Comparison of ENCODE assay signal across 1 cellular context in genomic region chr9:68947842-68948569, GRCh38.
TF ChIP-seq lines count a peak whose summit lies in the region.

No MANE protein-coding gene starts in this region.

TF ChIP-seq in H1, 55 proteins besides CTCF, POLR2A, EP300 and RAD21 (continued from another document):
- TF ChIP-seq MAX (IDR thresholded peaks at IDR 0.05): no peak
- TF ChIP-seq FOSL1 (IDR thresholded peaks at IDR 0.05; ENCODE audit: insufficient read depth, low read depth, low read length): no peak
